In genomic region chr1:84693774-84694173, GRCh38 we compare ENCODE assay signal across 20 cellular contexts. TPM values are rescaled to one million over a fixed set of nuclear protein-coding genes. Genes with fewer than 3 reads are reported as not detected.
DNase-seq lines count a peak whose midpoint lies in the region; ATAC-seq and TF ChIP-seq lines count a peak whose summit lies in the region.
"Had no signal": no experiment of that assay in that cellular context is flagged by ENCODE, and none has a peak within 500 bp of the region (broad histone marks: within the 10 kb centered on the region; RNA-seq: fewer than 3 reads in every experiment).

No MANE protein-coding gene starts in this region.

- H4K91ac ChIP-seq in mesenchymal stem cell (ENCODE audit: low read length) = no peak overlapping the region

- no peaks in the 10 kb centered on the region for H4K20me1 ChIP-seq in BLaER1 treated with 17β-estradiol and CSF1 and Interleukin-3, amounts not matched to agents 10 nM and 100 nM

- no peak overlapping the region for H3K23ac ChIP-seq in mesenchymal stem cell (ENCODE audit: low read length in 2 of 2)

- H3K9ac ChIP-seq in BLaER1 treated with 17β-estradiol and CSF1 and Interleukin-3, amounts not matched to agents 10 nM and 100 nM = peak overlapping the region in 1 of 11 experiments; percentile 58; a peak in 1 of 22 replicates
- H3K9ac ChIP-seq in mesenchymal stem cell (ENCODE audit: low read length) = no peak overlapping the region
- H3K9ac ChIP-seq: KMS-11 had no signal

- no peak for DNase-seq in CD8-positive, alpha-beta T cell
- no peak for DNase-seq in T-helper 17 cell
- DNase-seq in naive B cell = no peak
- no peak for DNase-seq in mesenchymal stem cell
- DNase-seq in stimulated activated naive B cell treated with anti-CD40 and anti-IgM and Interleukin-4, amounts not matched to agents 10 μg/mL and 1 μg/mL and 100 μg/mL, for 72 hours = no peak
- DNase-seq: activated CD8-positive, alpha-beta memory T cell treated with anti-CD3 and anti-CD28 coated beads for 24 hours; brain microvascular endothelial cell; cortex of kidney; kidney glomerular epithelial cell; mammary epithelial cell; NCI-H1048; NCI-H187; stimulated activated CD4-positive, alpha-beta T cell treated with anti-CD3 and anti-CD28 coated beads, Interleukin-4, amount 100 ng/mL, for 1 hour; stimulated activated naive CD4-positive, alpha-beta T cell treated with Interleukin-2 at 50 U/mL for 16 hours had no signal

- peaks cover 28 to 38% (median 37%) of the 10 kb centered on the region in 10 experiments for H3K4me1 ChIP-seq in BLaER1 treated with 17β-estradiol and CSF1 and Interleukin-3, amounts not matched to agents 10 nM and 100 nM
- peaks cover 28% of the 10 kb centered on the region for H3K4me1 ChIP-seq in CD8-positive, alpha-beta T cell (ENCODE audit: insufficient read depth, low read length)
- H3K4me1 ChIP-seq in mesenchymal stem cell (ENCODE audit: control insufficient read depth, insufficient read depth, low read depth, low read length) = peaks cover 2% of the 10 kb centered on the region

- no peak overlapping the region for H2BK5ac ChIP-seq in mesenchymal stem cell (ENCODE audit: low read depth, low read length, poor library complexity, severe bottlenecking)

- CTCF ChIA-PET in CD8-positive, alpha-beta T cell (lab: Charles Lee) = interaction anchor here (1.3 to 1.8 kb wide), 4 partner anchors 8 to 553 kb away, joined by 4 to 6 read pairs (median 6); no protein-coding TSS in a partner anchor

- peak overlapping the region in 7 of 11 experiments; percentile 42 to 65 (median 49); a peak in 8 of 22 replicates for H3K27ac ChIP-seq in BLaER1 treated with 17β-estradiol and CSF1 and Interleukin-3, amounts not matched to agents 10 nM and 100 nM
- H3K27ac ChIP-seq in CD8-positive, alpha-beta T cell (ENCODE audit: low read depth, low read length) = peak overlapping the region; percentile 68
- H3K27ac ChIP-seq in mesenchymal stem cell (ENCODE audit: low read length, poor library complexity, severe bottlenecking) = no peak overlapping the region
- H3K27ac ChIP-seq: brain microvascular endothelial cell, KMS-11, RWPE1, SK-N-MC, thoracic aorta had no signal

- H3K36me3 ChIP-seq in BLaER1 treated with 17β-estradiol and CSF1 and Interleukin-3, amounts not matched to agents 10 nM and 100 nM = no peaks in the 10 kb centered on the region
- H3K36me3 ChIP-seq in CD8-positive, alpha-beta T cell (ENCODE audit: insufficient read depth, low read length) = no peaks in the 10 kb centered on the region
- no peaks in the 10 kb centered on the region for H3K36me3 ChIP-seq in mesenchymal stem cell (ENCODE audit: control insufficient read depth in 1 of 2, insufficient read depth in 2 of 2, low read depth in 1 of 2, low read length in 2 of 2)
- H3K36me3 ChIP-seq: brain microvascular endothelial cell, thoracic aorta had no signal

- peaks cover 4% of the 10 kb centered on the region for H3K36me3 Mint-ChIP-seq in CD8-positive, alpha-beta T cell
- peaks cover 2% of the 10 kb centered on the region for H3K36me3 Mint-ChIP-seq in T-helper 17 cell (ENCODE audit: low read depth)
- no peaks in the 10 kb centered on the region for H3K36me3 Mint-ChIP-seq in naive B cell
- H3K36me3 Mint-ChIP-seq in stimulated activated naive B cell treated with anti-CD40 and anti-IgM and Interleukin-4, amounts not matched to agents 10 μg/mL and 1 μg/mL and 100 μg/mL, for 72 hours = no peaks in the 10 kb centered on the region

- H3K4me3 ChIP-seq in BLaER1 treated with 17β-estradiol and CSF1 and Interleukin-3, amounts not matched to agents 10 nM and 100 nM = peak overlapping the region in 3 of 10 experiments; percentile 5 to 43 (median 9); a peak in 2 of 20 replicates
- H3K4me3 ChIP-seq in CD8-positive, alpha-beta T cell (ENCODE audit: low read depth, low read length) = no peak overlapping the region
- no peak overlapping the region for H3K4me3 ChIP-seq in mesenchymal stem cell (ENCODE audit: insufficient read depth in 1 of 2, low read depth in 1 of 2, low read length in 2 of 2)
- H3K4me3 ChIP-seq: SK-N-MC, thoracic aorta had no signal

- H3K4me2 ChIP-seq in BLaER1 treated with 17β-estradiol and CSF1 and Interleukin-3, amounts not matched to agents 10 nM and 100 nM = peak overlapping the region; percentile 58 to 76 (median 65)
- H3K4me2 ChIP-seq in mesenchymal stem cell (ENCODE audit: low read length, poor library complexity, severe bottlenecking) = no peak overlapping the region

- H2BK12ac ChIP-seq in mesenchymal stem cell (ENCODE audit: low read length in 2 of 2) = no peak overlapping the region

- 44% methylated on average over 1 of the region's 1 CpG for WGBS in mesenchymal stem cell

- H3K14ac ChIP-seq in mesenchymal stem cell (ENCODE audit: low read length in 2 of 2) = no peak overlapping the region

- H3K27me3 ChIP-seq in BLaER1 treated with 17β-estradiol and CSF1 and Interleukin-3, amounts not matched to agents 10 nM and 100 nM = no peaks in the 10 kb centered on the region
- H3K27me3 ChIP-seq in CD8-positive, alpha-beta T cell (ENCODE audit: insufficient read depth, low read length) = no peaks in the 10 kb centered on the region
- H3K27me3 ChIP-seq in mesenchymal stem cell (ENCODE audit: control insufficient read depth in 1 of 2, insufficient read depth in 1 of 2, low read length in 2 of 2) = no peaks in the 10 kb centered on the region
- H3K27me3 ChIP-seq: brain microvascular endothelial cell had no signal

- H3K27ac Mint-ChIP-seq in CD8-positive, alpha-beta T cell = peak overlapping the region; percentile 97
- peak overlapping the region; percentile 84 for H3K27ac Mint-ChIP-seq in T-helper 17 cell
- peak overlapping the region in 2 of 6 donors; percentile 3 to 71 for H3K27ac Mint-ChIP-seq in naive B cell
- H3K27ac Mint-ChIP-seq in stimulated activated naive B cell treated with anti-CD40 and anti-IgM and Interleukin-4, amounts not matched to agents 10 μg/mL and 1 μg/mL and 100 μg/mL, for 72 hours = no peak overlapping the region

- H3K4me1 Mint-ChIP-seq in CD8-positive, alpha-beta T cell (ENCODE audit: low read depth) = peaks cover 38% of the 10 kb centered on the region
- H3K4me1 Mint-ChIP-seq in T-helper 17 cell = peaks cover 33% of the 10 kb centered on the region
- peaks cover 26 to 30% (median 27%) of the 10 kb centered on the region in 3 donors for H3K4me1 Mint-ChIP-seq in naive B cell
- peaks cover 15 to 26% of the 10 kb centered on the region in 2 donors for H3K4me1 Mint-ChIP-seq in stimulated activated naive B cell treated with anti-CD40 and anti-IgM and Interleukin-4, amounts not matched to agents 10 μg/mL and 1 μg/mL and 100 μg/mL, for 72 hours

- no peak overlapping the region for H4K8ac ChIP-seq in mesenchymal stem cell (ENCODE audit: low read length)

- intact Hi-C loops in CD8-positive, alpha-beta T cell (cut with DNase I, micrococcal nuclease) = loop anchor here (5.0 to 10.0 kb wide), 8 partner anchors 161 to 1011 kb away; partner anchors contain the start of genes C1orf52 (in 1 of the 2), SAMD13 (in 1 of the 2), SYDE2 (in 1 of the 2) and ZNHIT6 (in 1 of the 2)

- peaks cover 0 to 11% (median 8%) of the 10 kb centered on the region in 11 experiments; a peak in 12 of 22 replicates for H3K9me3 ChIP-seq in BLaER1 treated with 17β-estradiol and CSF1 and Interleukin-3, amounts not matched to agents 10 nM and 100 nM (replicated peaks in 1 of 11)
- no peaks in the 10 kb centered on the region for H3K9me3 ChIP-seq in CD8-positive, alpha-beta T cell (ENCODE audit: low read length)
- no peaks in the 10 kb centered on the region for H3K9me3 ChIP-seq in T-helper 17 cell (ENCODE audit: control insufficient read depth, low read length, poor library complexity, severe bottlenecking)
- H3K9me3 ChIP-seq in mesenchymal stem cell (ENCODE audit: control insufficient read depth, low read length) = no peaks in the 10 kb centered on the region
- H3K9me3 ChIP-seq: thoracic aorta had no signal

- H3K9me3 Mint-ChIP-seq in CD8-positive, alpha-beta T cell = no peaks in the 10 kb centered on the region
- H3K9me3 Mint-ChIP-seq in naive B cell = no peaks in the 10 kb centered on the region
- no peaks in the 10 kb centered on the region for H3K9me3 Mint-ChIP-seq in stimulated activated naive B cell treated with anti-CD40 and anti-IgM and Interleukin-4, amounts not matched to agents 10 μg/mL and 1 μg/mL and 100 μg/mL, for 72 hours

- ATAC-seq in CD8-positive, alpha-beta T cell = no peak
- ATAC-seq in T-helper 17 cell = no peak
- no peak for ATAC-seq in naive B cell (ENCODE audit: low read depth in 2 of 2)
- no peak for ATAC-seq in HG03354 (IDR thresholded peaks at IDR 0.05; ENCODE audit: poor library complexity, severe bottlenecking, unreplicated experiment)
- no peak for ATAC-seq in stimulated activated naive B cell treated with anti-CD40 and anti-IgM and Interleukin-4, amounts not matched to agents 10 μg/mL and 1 μg/mL and 100 μg/mL, for 72 hours (replicated peaks)

- no peak overlapping the region for H3K18ac ChIP-seq in mesenchymal stem cell (ENCODE audit: low read depth in 1 of 2, low read length in 2 of 2)

- no peaks in the 10 kb centered on the region for H3K27me3 Mint-ChIP-seq in CD8-positive, alpha-beta T cell (ENCODE audit: low read depth)
- peaks cover 8% of the 10 kb centered on the region for H3K27me3 Mint-ChIP-seq in T-helper 17 cell
- no peaks in the 10 kb centered on the region for H3K27me3 Mint-ChIP-seq in naive B cell
- H3K27me3 Mint-ChIP-seq in stimulated activated naive B cell treated with anti-CD40 and anti-IgM and Interleukin-4, amounts not matched to agents 10 μg/mL and 1 μg/mL and 100 μg/mL, for 72 hours = no peaks in the 10 kb centered on the region

- H2BK15ac ChIP-seq in mesenchymal stem cell (ENCODE audit: low read depth, poor library complexity, severe bottlenecking) = no peak overlapping the region

- H2BK120ac ChIP-seq in mesenchymal stem cell (ENCODE audit: low read depth, low read length) = no peak overlapping the region

- H3K79me1 ChIP-seq in mesenchymal stem cell (replicated peaks; ENCODE audit: low read length, poor library complexity, severe bottlenecking) = peaks cover 2% of the 10 kb centered on the region

- no peak overlapping the region for H3K4ac ChIP-seq in mesenchymal stem cell (ENCODE audit: low read depth in 1 of 2, low read length in 2 of 2)

- no peak overlapping the region for H2AK5ac ChIP-seq in mesenchymal stem cell (ENCODE audit: low read length, severe bottlenecking)

- TF ChIP-seq CTCF in CD8-positive, alpha-beta T cell (IDR thresholded peaks at IDR 0.05) = no peak

- POLR2A ChIA-PET in CD8-positive, alpha-beta T cell (lab: Charles Lee) = interaction anchor here (0.9 to 1.4 kb wide), 2 partner anchors 119 to 187 kb away, joined by 3 read pairs; partner anchors contain the start of genes CTBS, GNG5 and SPATA1

- H2AFZ ChIP-seq in mesenchymal stem cell (ENCODE audit: low read depth, low read length) = no peak overlapping the region

- H3K4me3 Mint-ChIP-seq in CD8-positive, alpha-beta T cell = peak overlapping the region; percentile 88
- H3K4me3 Mint-ChIP-seq in T-helper 17 cell = no peak overlapping the region
- H3K4me3 Mint-ChIP-seq in naive B cell = peak overlapping the region in 5 of 8 donors; percentile 7 to 96 (median 69)
- H3K4me3 Mint-ChIP-seq in stimulated activated naive B cell treated with anti-CD40 and anti-IgM and Interleukin-4, amounts not matched to agents 10 μg/mL and 1 μg/mL and 100 μg/mL, for 72 hours = no peak overlapping the region

RNA-seq across cellular contexts. Expression of gene SSX2IP, which starts 3.5 kb away (rescaled TPM):
- 10 to 100 TPM; 11.4 to 12.3 TPM for total RNA-seq in CD8-positive, alpha-beta T cell
- 10 to 100 TPM in 1 of 2 donors, 1 to 10 TPM in 1; 6.6 to 17.2 TPM for total RNA-seq in T-helper 17 cell
- 1 to 10 TPM; 3.9 to 6.9 (median 5.1) TPM for polyA plus RNA-seq in naive B cell (ENCODE audit: low read depth in 6 of 6)
- polyA plus RNA-seq in mesenchymal stem cell (2013, experiment 1 of 2) = 5.5 TPM
- 5.8 TPM for polyA plus RNA-seq in mesenchymal stem cell (2013, experiment 2 of 2)

Comparison
In these comparisons a context has a peak if more than half of its experiments do, and no peak if none do; other contexts are left out.
1. H3K4me3 Mint-ChIP-seq: peak in CD8-positive, alpha-beta T cell (single experiment) and naive B cell (5 of 8); none in T-helper 17 cell (single experiment) and stimulated activated naive B cell treated with anti-CD40 and anti-IgM and Interleukin-4, amounts not matched to agents 10 μg/mL and 1 μg/mL and 100 μg/mL, for 72 hours (0 of 2).